In the genomic region with DNA sequence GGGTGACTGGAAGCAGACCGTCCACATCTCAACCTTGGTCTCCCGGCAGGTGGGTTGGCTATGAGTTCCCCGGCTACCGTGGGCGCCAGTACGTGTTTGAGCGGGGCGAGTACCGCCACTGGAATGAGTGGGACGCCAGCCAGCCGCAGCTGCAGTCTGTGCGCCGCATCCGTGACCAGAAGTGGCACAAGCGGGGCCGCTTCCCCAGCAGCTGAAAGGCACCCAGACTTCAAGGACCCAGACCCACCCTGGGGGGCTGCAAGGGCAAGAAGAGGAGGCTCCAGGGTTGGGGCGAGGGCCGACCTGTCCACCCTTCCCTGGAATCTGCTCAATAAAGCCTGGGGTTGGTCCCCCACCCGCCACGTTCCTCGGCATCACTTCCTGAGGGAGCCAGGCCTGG, we compare ENCODE assay signal across 1 cellular context.
TF ChIP-seq lines count a peak whose summit lies in the region.

No MANE protein-coding gene starts in this region.

TF ChIP-seq in HepG2, 621 proteins besides CTCF, POLR2A, EP300 and RAD21:
- peak; percentile 52 for TF ChIP-seq AGO2 (optimal IDR thresholded peaks at IDR 0.05; ENCODE audit: low read depth, low read length)
- TF ChIP-seq ZFP41 (CRISPR knock-in tag; IDR thresholded peaks at IDR 0.05; ENCODE audit: borderline replicate concordance), result no peak
